In genomic region chr4:168854216-168854921, GRCh38 we compare ENCODE assay signal across 13 cellular contexts.
DNase-seq lines count a peak whose midpoint lies in the region; ATAC-seq and TF ChIP-seq lines count a peak whose summit lies in the region.
"Had no signal": no experiment of that assay in that cellular context is flagged by ENCODE, and none has a peak within 500 bp of the region (broad histone marks: within the 10 kb centered on the region; RNA-seq: fewer than 3 reads in every experiment).

No MANE protein-coding gene starts in this region.

- CTCF ChIA-PET in AG04450 (lab: Charles Lee), result interaction anchor here (1.0 to 2.0 kb wide), 2 partner anchors 67 to 158 kb away, joined by 3 to 10 read pairs; no protein-coding TSS in a partner anchor

- TF ChIP-seq POLR2A in body of pancreas (IDR thresholded peaks at IDR 0.05) (no peak), sigmoid colon (IDR thresholded peaks at IDR 0.05) (no peak)

- H3K9me3 ChIP-seq in AG04450 (ENCODE audit: control insufficient read depth, insufficient read depth, low read length), result no peaks in the 10 kb centered on the region
- H3K9me3 ChIP-seq in body of pancreas, result no peaks in the 10 kb centered on the region
- no peaks in the 10 kb centered on the region for H3K9me3 ChIP-seq in sigmoid colon

- no peaks in the 10 kb centered on the region for H3K27me3 ChIP-seq in AG04450 (ENCODE audit: control insufficient read depth, insufficient read depth, low read length)
- H3K27me3 ChIP-seq in body of pancreas, result no peaks in the 10 kb centered on the region
- H3K27me3 ChIP-seq in sigmoid colon, result no peaks in the 10 kb centered on the region
- no peaks in the 10 kb centered on the region for H3K27me3 ChIP-seq in dorsolateral prefrontal cortex

- H3K27ac ChIP-seq in AG04450 (ENCODE audit: low read depth, low read length) (peak overlapping the region; percentile 55), body of pancreas (no peak overlapping the region), sigmoid colon (peak overlapping the region; percentile 94 to 99 (median 98)), dorsolateral prefrontal cortex (peak overlapping the region in 22 of 59 donors; percentile 2 to 64 (median 38))

- POLR2A ChIA-PET in AG04450 (lab: Yijun Ruan, JAX), result interaction anchor here (0.7 to 1.1 kb wide), 3 partner anchors 21 to 129 kb away, joined by 3 to 7 read pairs (median 6); no protein-coding TSS in a partner anchor

- ATAC-seq in body of pancreas (peak; percentile 38), left ventricle myocardium superior (peak; percentile 84)

- intact Hi-C loops in body of pancreas (cut with DNase I), result no loop called here
- intact Hi-C loops in left ventricle myocardium superior (cut with micrococcal nuclease), result no loop called here
- intact Hi-C loops in sigmoid colon (cut with DNase I), result no loop called here
- intact Hi-C loops in dorsolateral prefrontal cortex (cut with DNase I), result no loop called here

- H3K4me1 ChIP-seq in body of pancreas, result no peaks in the 10 kb centered on the region
- H3K4me1 ChIP-seq in sigmoid colon, result peaks cover under 1 to 98% (median 96%) of the 10 kb centered on the region in 4 donors

- H3K36me3 ChIP-seq in body of pancreas (replicated peaks in 1 of 2; ENCODE audit: insufficient read depth in 1 of 2, low read depth in 2 of 2) (no peaks in the 10 kb centered on the region), sigmoid colon (peaks cover 0 to 38% (median 10%) of the 10 kb centered on the region in 4 donors)

- TF ChIP-seq CTCF in AG04450 (IDR thresholded peaks at IDR 0.05; ENCODE audit: low read depth, low read length), result no peak
- no peak for TF ChIP-seq CTCF in body of pancreas (IDR thresholded peaks at IDR 0.05)
- TF ChIP-seq CTCF in sigmoid colon (IDR thresholded peaks at IDR 0.05), result no peak
- no peak for TF ChIP-seq CTCF in GM10266 (IDR thresholded peaks at IDR 0.05; ENCODE audit: control insufficient read depth, insufficient read depth, low read depth, missing control alignments)
- TF ChIP-seq CTCF in dorsolateral prefrontal cortex (IDR thresholded peaks at IDR 0.05 in 54 of 56, conservative IDR thresholded peaks at IDR 0.05 in 2 of 56; ENCODE audit: low read depth in 1 of 56, partially characterized antibody in 56 of 56), result no peak

- DNase-seq in AG04450 (ENCODE audit: low read depth, low spot score), result no peak
- DNase-seq in body of pancreas, result no peak
- peak; percentile 56 for DNase-seq in left ventricle myocardium superior
- peak; percentile 81 for DNase-seq in sigmoid colon
- no peak for DNase-seq in GM10266 (ENCODE audit: extremely low spot score)
- no peak for DNase-seq in stimulated activated CD4-positive, alpha-beta T cell treated with anti-CD3 and anti-CD28 coated beads, Interleukin-2, amount 100 ng/mL, for 24 hours
- no peak for DNase-seq in HT-29 (ENCODE audit: low spot score)
- DNase-seq in dorsolateral prefrontal cortex, result no peak
- DNase-seq: activated CD4-positive, alpha-beta T cell treated with anti-CD3 and anti-CD28 coated beads for 36 hours; activated T-cell treated with anti-CD3 and anti-CD28 coated beads, Interleukin-2, amount 50 U/mL, for 24 hours; GF-D8; H7; stimulated activated naive CD4-positive, alpha-beta T cell treated with Interleukin-2 at 50 U/mL for 16 hours had no signal

- WGBS in body of pancreas, 2 donors, result 70 to 76% methylated on average over 9 of the region's 9 CpGs
- WGBS in sigmoid colon, 2 donors, result 78 to 83% methylated on average over 9 of the region's 9 CpGs

- H3K4me3 ChIP-seq in AG04450 (ENCODE audit: low read depth, low read length) (no peak overlapping the region), body of pancreas (no peak overlapping the region), sigmoid colon (no peak overlapping the region), dorsolateral prefrontal cortex (no peak overlapping the region)

- peak; percentile 1 to 86 (median 56) for TF ChIP-seq EP300 in sigmoid colon (IDR thresholded peaks at IDR 0.05)

Comparison
In these comparisons a context has a peak if more than half of its experiments do, and no peak if none do; other contexts are left out.
1. DNase-seq: peak in left ventricle myocardium superior (single experiment) and sigmoid colon (single experiment); none in AG04450 (single experiment), body of pancreas (0 of 4), GM10266 (single experiment), stimulated activated CD4-positive, alpha-beta T cell treated with anti-CD3 and anti-CD28 coated beads, Interleukin-2, amount 100 ng/mL, for 24 hours (0 of 2), HT-29 (single experiment) and dorsolateral prefrontal cortex (0 of 10).
2. H3K27ac ChIP-seq: peak in AG04450 (single experiment) and sigmoid colon (4 of 4); none in body of pancreas (0 of 4).